In genomic region chr11:72705442-72706365, GRCh38 we compare ENCODE assay signal across 18 cellular contexts. TPM values are rescaled to one million over a fixed set of nuclear protein-coding genes. Genes with fewer than 3 reads are reported as not detected.
DNase-seq lines count a peak whose midpoint lies in the region; ATAC-seq and TF ChIP-seq lines count a peak whose summit lies in the region.
"Had no signal": no experiment of that assay in that cellular context is flagged by ENCODE, and none has a peak within 500 bp of the region (broad histone marks: within the 10 kb centered on the region; RNA-seq: fewer than 3 reads in every experiment).

No MANE protein-coding gene starts in this region.

- no peak overlapping the region for H3K23ac ChIP-seq in mesenchymal stem cell (ENCODE audit: low read length in 2 of 2)

- no peak overlapping the region; the same call in 1 of the 2 replicates for H3K4me3 ChIP-seq in GM23338
- no peak overlapping the region for H3K4me3 ChIP-seq in mesenchymal stem cell (ENCODE audit: insufficient read depth in 1 of 2, low read depth in 1 of 2, low read length in 2 of 2)
- no peak overlapping the region for H3K4me3 ChIP-seq in vagina
- H3K4me3 ChIP-seq: coronary artery, PC-9, sigmoid colon had no signal

- H3K27ac Mint-ChIP-seq in CD14-positive monocyte (peak overlapping the region in 5 of 7 donors; percentile 43 to 87 (median 46)), GM23338 (peak overlapping the region; percentile 84)
- H3K27ac Mint-ChIP-seq in activated T-helper 17 cell treated with anti-CD3 and anti-CD28 coated beads, Interleukin-2, amount 50 U/mL, for 72 hours = peak overlapping the region; percentile 64
- H3K27ac Mint-ChIP-seq in T-helper 2 cell treated with Interferon-gamma antibody and Interleukin-4, amounts not matched to agents 5 μg/mL and 100 μg/mL, for 36 hours = no peak overlapping the region

- H4K8ac ChIP-seq in mesenchymal stem cell (ENCODE audit: low read length) = no peak overlapping the region

- TF ChIP-seq POLR2A in vagina (IDR thresholded peaks at IDR 0.05) = no peak

- DNase-seq in CD14-positive monocyte (ENCODE audit: low spot score) = no peak
- DNase-seq in GM23338 (ENCODE audit: low spot score) = peak; percentile 51
- DNase-seq in mesenchymal stem cell = no peak
- DNase-seq in vagina (ENCODE audit: extremely low spot score in 2 of 2) = no peak
- DNase-seq in T-helper 2 cell treated with Interferon-gamma antibody and Interleukin-4, amounts not matched to agents 5 μg/mL and 100 μg/mL, for 36 hours (ENCODE audit: low spot score) = no peak
- DNase-seq: activated gamma-delta T cell; BE2C; midbrain; NCI-H1930; NCI-H510A; PC-9; sigmoid colon; stimulated activated CD4-positive, alpha-beta T cell treated with anti-CD3 and anti-CD28 coated beads, Interleukin-2, amount 100 ng/mL, for 24 hours had no signal

- peak overlapping the region; percentile 34 for H4K91ac ChIP-seq in mesenchymal stem cell (ENCODE audit: low read length)

- no peaks in the 10 kb centered on the region for H3K9me3 Mint-ChIP-seq in CD14-positive monocyte
- no peaks in the 10 kb centered on the region; the same call in 2 of the 3 replicates for H3K9me3 Mint-ChIP-seq in GM23338
- H3K9me3 Mint-ChIP-seq in activated T-helper 17 cell treated with anti-CD3 and anti-CD28 coated beads, Interleukin-2, amount 50 U/mL, for 72 hours = no peaks in the 10 kb centered on the region
- H3K9me3 Mint-ChIP-seq in T-helper 2 cell treated with Interferon-gamma antibody and Interleukin-4, amounts not matched to agents 5 μg/mL and 100 μg/mL, for 36 hours = no peaks in the 10 kb centered on the region

- no peak overlapping the region for H2BK15ac ChIP-seq in mesenchymal stem cell (ENCODE audit: low read depth, poor library complexity, severe bottlenecking)

- H2AFZ ChIP-seq in GM23338 (no peak overlapping the region), mesenchymal stem cell (ENCODE audit: low read depth, low read length) (no peak overlapping the region)
- H2AFZ ChIP-seq: PC-9 had no signal

- peak overlapping the region; percentile 42 for H2AK5ac ChIP-seq in mesenchymal stem cell (ENCODE audit: low read length, severe bottlenecking)

- no peak overlapping the region for H2BK5ac ChIP-seq in mesenchymal stem cell (ENCODE audit: low read depth, low read length, poor library complexity, severe bottlenecking)

- H3K27me3 ChIP-seq in GM23338 (ENCODE audit: insufficient read depth) = no peaks in the 10 kb centered on the region
- no peaks in the 10 kb centered on the region for H3K27me3 ChIP-seq in mesenchymal stem cell (ENCODE audit: control insufficient read depth in 1 of 2, insufficient read depth in 1 of 2, low read length in 2 of 2)
- no peaks in the 10 kb centered on the region for H3K27me3 ChIP-seq in vagina
- H3K27me3 ChIP-seq: BE2C, sigmoid colon had no signal

- H3K4me3 Mint-ChIP-seq in CD14-positive monocyte = no peak overlapping the region
- H3K4me3 Mint-ChIP-seq in GM23338 = peak overlapping the region; percentile 48; the same call in 2 of the 3 replicates
- no peak overlapping the region for H3K4me3 Mint-ChIP-seq in activated T-helper 17 cell treated with anti-CD3 and anti-CD28 coated beads, Interleukin-2, amount 50 U/mL, for 72 hours
- H3K4me3 Mint-ChIP-seq in T-helper 2 cell treated with Interferon-gamma antibody and Interleukin-4, amounts not matched to agents 5 μg/mL and 100 μg/mL, for 36 hours = no peak overlapping the region

- ATAC-seq in GM23338 (peak; percentile 88), HG02763 (IDR thresholded peaks at IDR 0.05; ENCODE audit: unreplicated experiment) (no peak)
- ATAC-seq in activated T-helper 17 cell treated with anti-CD3 and anti-CD28 coated beads, Interleukin-2, amount 50 U/mL, for 72 hours (replicated peaks) = no peak
- ATAC-seq: esophagus mucosa had no signal

- 76% methylated on average over 11 of the region's 12 CpGs for WGBS in mesenchymal stem cell

- H3K14ac ChIP-seq in mesenchymal stem cell (ENCODE audit: low read length in 2 of 2) = no peak overlapping the region

- H2BK12ac ChIP-seq in mesenchymal stem cell (ENCODE audit: low read length in 2 of 2) = no peak overlapping the region

- no peaks in the 10 kb centered on the region; the same call in 1 of the 2 replicates for H3K36me3 ChIP-seq in GM23338 (ENCODE audit: insufficient read depth)
- peaks cover 74 to 88% of the 10 kb centered on the region in 2 experiments for H3K36me3 ChIP-seq in mesenchymal stem cell (ENCODE audit: control insufficient read depth in 1 of 2, insufficient read depth in 2 of 2, low read depth in 1 of 2, low read length in 2 of 2)
- peaks cover 0 to 70% of the 10 kb centered on the region in 2 donors for H3K36me3 ChIP-seq in vagina
- H3K36me3 ChIP-seq: BE2C had no signal

- H3K79me1 ChIP-seq in mesenchymal stem cell (replicated peaks; ENCODE audit: low read length, poor library complexity, severe bottlenecking) = peaks cover 37% of the 10 kb centered on the region

- TF ChIP-seq CTCF in CD14-positive monocyte (IDR thresholded peaks at IDR 0.05) (no peak), GM23338 (conservative IDR thresholded peaks at IDR 0.05; ENCODE audit: low read depth in 2 of 2) (no peak), vagina (IDR thresholded peaks at IDR 0.05) (no peak)

- intact Hi-C loops in CD14-positive monocyte (cut with micrococcal nuclease) = no loop called here
- intact Hi-C loops in vagina (cut with DNase I) = no loop called here

- H3K79me2 ChIP-seq in GM23338 (replicated peaks; ENCODE audit: insufficient read depth) = no peaks in the 10 kb centered on the region

- H3K27me3 Mint-ChIP-seq in CD14-positive monocyte (ENCODE audit: low read depth in 3 of 3) (peaks cover 0 to 2% (median 2%) of the 10 kb centered on the region in 3 donors), GM23338 (ENCODE audit: insufficient read depth, low read depth, poor library complexity) (peaks cover 14% of the 10 kb centered on the region)
- no peaks in the 10 kb centered on the region for H3K27me3 Mint-ChIP-seq in activated T-helper 17 cell treated with anti-CD3 and anti-CD28 coated beads, Interleukin-2, amount 50 U/mL, for 72 hours
- no peaks in the 10 kb centered on the region for H3K27me3 Mint-ChIP-seq in T-helper 2 cell treated with Interferon-gamma antibody and Interleukin-4, amounts not matched to agents 5 μg/mL and 100 μg/mL, for 36 hours (ENCODE audit: low read depth)

- H3K9me2 ChIP-seq in GM23338 (ENCODE audit: insufficient read depth) = no peaks in the 10 kb centered on the region

- H3F3A ChIP-seq in GM23338 (replicated peaks; ENCODE audit: low read depth) = 0 out of 2 replicates have a peak, but pooled peaks cover 3% of the 10 kb centered on the region

- no peak overlapping the region for H3K18ac ChIP-seq in mesenchymal stem cell (ENCODE audit: low read depth in 1 of 2, low read length in 2 of 2)

- H3K9me3 ChIP-seq in mesenchymal stem cell (ENCODE audit: control insufficient read depth, low read length) (no peaks in the 10 kb centered on the region), vagina (no peaks in the 10 kb centered on the region)
- H3K9me3 ChIP-seq: BE2C, sigmoid colon had no signal

- H2BK120ac ChIP-seq in mesenchymal stem cell (ENCODE audit: low read depth, low read length) = no peak overlapping the region

- peaks cover 91 to 100% of the 10 kb centered on the region in 2 donors for H3K36me3 Mint-ChIP-seq in CD14-positive monocyte
- peaks cover 38% of the 10 kb centered on the region for H3K36me3 Mint-ChIP-seq in GM23338 (ENCODE audit: low read depth)
- peaks cover 84% of the 10 kb centered on the region for H3K36me3 Mint-ChIP-seq in activated T-helper 17 cell treated with anti-CD3 and anti-CD28 coated beads, Interleukin-2, amount 50 U/mL, for 72 hours (ENCODE audit: low read depth)
- peaks cover 49% of the 10 kb centered on the region for H3K36me3 Mint-ChIP-seq in T-helper 2 cell treated with Interferon-gamma antibody and Interleukin-4, amounts not matched to agents 5 μg/mL and 100 μg/mL, for 36 hours (ENCODE audit: low read depth)

- peaks cover 4% of the 10 kb centered on the region for H3K4me1 Mint-ChIP-seq in CD14-positive monocyte
- peaks cover 45% of the 10 kb centered on the region for H3K4me1 Mint-ChIP-seq in GM23338
- peaks cover 4% of the 10 kb centered on the region for H3K4me1 Mint-ChIP-seq in activated T-helper 17 cell treated with anti-CD3 and anti-CD28 coated beads, Interleukin-2, amount 50 U/mL, for 72 hours
- H3K4me1 Mint-ChIP-seq in T-helper 2 cell treated with Interferon-gamma antibody and Interleukin-4, amounts not matched to agents 5 μg/mL and 100 μg/mL, for 36 hours (ENCODE audit: low read depth) = no peaks in the 10 kb centered on the region

- H3K4me1 ChIP-seq in GM23338 (ENCODE audit: insufficient read depth) (peaks cover 25% of the 10 kb centered on the region), mesenchymal stem cell (ENCODE audit: control insufficient read depth, insufficient read depth, low read depth, low read length) (peaks cover 48% of the 10 kb centered on the region), vagina (peaks cover 33% of the 10 kb centered on the region)

- H3K27ac ChIP-seq in GM23338 (ENCODE audit: low read depth) (peak overlapping the region; percentile 63; the same call in 1 of the 2 replicates), mesenchymal stem cell (ENCODE audit: low read length, poor library complexity, severe bottlenecking) (peak overlapping the region; percentile 39), vagina (no peak overlapping the region)
- H3K27ac ChIP-seq: coronary artery, PC-9, sigmoid colon, VCaP had no signal

- peak overlapping the region; percentile 64 for H3K4me2 ChIP-seq in GM23338
- peak overlapping the region; percentile 14 for H3K4me2 ChIP-seq in mesenchymal stem cell (ENCODE audit: low read length, poor library complexity, severe bottlenecking)
- H3K4me2 ChIP-seq: PC-9 had no signal

- no peak overlapping the region for H3K4ac ChIP-seq in mesenchymal stem cell (ENCODE audit: low read depth in 1 of 2, low read length in 2 of 2)

- H3K9ac ChIP-seq in mesenchymal stem cell (ENCODE audit: low read length) = no peak overlapping the region

- H4K20me1 ChIP-seq in GM23338 (replicated peaks; ENCODE audit: insufficient read depth) = peaks cover 5% of the 10 kb centered on the region; the same call in 1 of the 2 replicates

TF ChIP-seq in GM23338, 12 proteins besides CTCF, POLR2A, EP300 and RAD21 (continues in another document):
- no peak for TF ChIP-seq NANOG (IDR thresholded peaks at IDR 0.05; ENCODE audit: borderline replicate concordance)

RNA-seq across cellular contexts. Expression of gene PDE2A, which starts 31.5 kb away (rescaled TPM):
- polyA plus RNA-seq in CD14-positive monocyte (under 1 TPM; 0.18 to 0.53 TPM), GM23338 (2016; fragmentation: Nextera tagmentation; extraction: Ambion mirVana) (4.1 and 4.3 TPM in 2 replicates)
- total RNA-seq in GM23338 (2014; rRNA removed; shearing (Covaris generic)) = 8.2 and 16.2 TPM in 2 replicates
- 1 to 10 TPM; 1.7 to 3.6 TPM for total RNA-seq in activated T-helper 17 cell treated with anti-CD3 and anti-CD28 coated beads, Interleukin-2, amount 50 U/mL, for 72 hours
- 0.61 TPM for polyA plus RNA-seq in mesenchymal stem cell (2013, experiment 1 of 2)
- polyA plus RNA-seq in mesenchymal stem cell (2013, experiment 2 of 2) = 0.56 TPM
- 57.0 TPM for total RNA-seq in vagina

RNA-seq across cellular contexts. Expression of gene ARAP1, which starts 46.5 kb away (rescaled TPM):
- polyA plus RNA-seq in CD14-positive monocyte (10 to 100 TPM; 48.7 to 79.0 TPM), GM23338 (2016; fragmentation: Nextera tagmentation; extraction: Ambion mirVana) (21.4 and 24.5 TPM in 2 replicates)
- total RNA-seq in GM23338 (2014; rRNA removed; shearing (Covaris generic)) = 110 and 116 TPM in 2 replicates
- 100 to 1,000 TPM in 1 of 2 donors, 10 to 100 TPM in 1; 98.0 to 216 TPM for total RNA-seq in activated T-helper 17 cell treated with anti-CD3 and anti-CD28 coated beads, Interleukin-2, amount 50 U/mL, for 72 hours
- polyA plus RNA-seq in mesenchymal stem cell (2013, experiment 1 of 2) = 26.6 TPM
- 23.6 TPM for polyA plus RNA-seq in mesenchymal stem cell (2013, experiment 2 of 2)
- 59.2 TPM for total RNA-seq in vagina
